Comparison of ENCODE assay signal across 9 cellular contexts in genomic region chr14:34030864-34031263, GRCh38.
DNase-seq lines count a peak whose midpoint lies in the region; ATAC-seq lines count a peak whose summit lies in the region.
"Had no signal": no experiment of that assay in that cellular context is flagged by ENCODE, and none has a peak within 500 bp of the region (broad histone marks: within the 10 kb centered on the region; RNA-seq: fewer than 3 reads in every experiment).

No MANE protein-coding gene starts in this region.

- no peaks in the 10 kb centered on the region for H3K79me2 ChIP-seq in trophoblast cell (ENCODE audit: control insufficient read depth, insufficient read depth, low read length, poor library complexity)

- H3K4ac ChIP-seq in trophoblast cell (ENCODE audit: low read depth, low read length) = no peak overlapping the region

- no peak overlapping the region for H3K18ac ChIP-seq in trophoblast cell (ENCODE audit: low read length)

- no peaks in the 10 kb centered on the region for H3K9me3 ChIP-seq in trophoblast cell (ENCODE audit: insufficient read depth, low read depth, low read length)
- H3K9me3 ChIP-seq: neutrophil had no signal

- no peak overlapping the region for H3K4me3 Mint-ChIP-seq in activated T-helper 1 cell treated with anti-CD3 and anti-CD28 coated beads, Interleukin-12 subunit alpha, Interleukin-12 subunit beta, Interleukin-2, Interleukin-4 antibody, amounts not matched to agents 30 ng/mL and 10 ng/mL and 1 ng/mL, durations not matched to agents 14 hours and 24 hours and 36 hours

- H3K14ac ChIP-seq in trophoblast cell (ENCODE audit: low read length) = no peak overlapping the region

- no peak overlapping the region for H4K91ac ChIP-seq in trophoblast cell (ENCODE audit: low read depth, low read length)

- no peak overlapping the region for H4K8ac ChIP-seq in trophoblast cell (ENCODE audit: low read depth, low read length)

- peaks cover 6% of the 10 kb centered on the region for H3K36me3 Mint-ChIP-seq in activated T-helper 1 cell treated with anti-CD3 and anti-CD28 coated beads, Interleukin-12 subunit alpha, Interleukin-12 subunit beta, Interleukin-2, Interleukin-4 antibody, amounts not matched to agents 30 ng/mL and 10 ng/mL and 1 ng/mL, durations not matched to agents 14 hours and 24 hours and 36 hours (ENCODE audit: low read depth)

- no peak overlapping the region for H2AFZ ChIP-seq in trophoblast cell (ENCODE audit: insufficient read depth, low read length, poor library complexity)

- H3K9me3 Mint-ChIP-seq in activated T-helper 1 cell treated with anti-CD3 and anti-CD28 coated beads, Interleukin-12 subunit alpha, Interleukin-12 subunit beta, Interleukin-2, Interleukin-4 antibody, amounts not matched to agents 30 ng/mL and 10 ng/mL and 1 ng/mL, durations not matched to agents 14 hours and 24 hours and 36 hours = no peaks in the 10 kb centered on the region

- no peak overlapping the region for H3K23ac ChIP-seq in trophoblast cell (ENCODE audit: low read length)

- no CpG with 5 or more reads among the region's 1 CpG for WGBS in trophoblast cell (ENCODE audit: extremely low coverage, insufficient coverage, insufficient read length)

- H3K36me3 ChIP-seq in trophoblast cell (ENCODE audit: control insufficient read depth in 1 of 2, insufficient read depth in 2 of 2, low read length in 2 of 2) = no peaks in the 10 kb centered on the region
- H3K36me3 ChIP-seq: neutrophil had no signal

- no peaks in the 10 kb centered on the region for H3K27me3 ChIP-seq in trophoblast cell (ENCODE audit: insufficient read depth, low read length)
- H3K27me3 ChIP-seq: neutrophil had no signal

- H3K27ac Mint-ChIP-seq in activated T-helper 1 cell treated with anti-CD3 and anti-CD28 coated beads, Interleukin-12 subunit alpha, Interleukin-12 subunit beta, Interleukin-2, Interleukin-4 antibody, amounts not matched to agents 30 ng/mL and 10 ng/mL and 1 ng/mL, durations not matched to agents 14 hours and 24 hours and 36 hours = no peak overlapping the region

- H3K79me1 ChIP-seq in trophoblast cell (ENCODE audit: low read length) = no peaks in the 10 kb centered on the region

- H3K4me1 Mint-ChIP-seq in activated T-helper 1 cell treated with anti-CD3 and anti-CD28 coated beads, Interleukin-12 subunit alpha, Interleukin-12 subunit beta, Interleukin-2, Interleukin-4 antibody, amounts not matched to agents 30 ng/mL and 10 ng/mL and 1 ng/mL, durations not matched to agents 14 hours and 24 hours and 36 hours (ENCODE audit: low read depth) = peaks cover 20% of the 10 kb centered on the region

- H3K27me3 Mint-ChIP-seq in activated T-helper 1 cell treated with anti-CD3 and anti-CD28 coated beads, Interleukin-12 subunit alpha, Interleukin-12 subunit beta, Interleukin-2, Interleukin-4 antibody, amounts not matched to agents 30 ng/mL and 10 ng/mL and 1 ng/mL, durations not matched to agents 14 hours and 24 hours and 36 hours (ENCODE audit: insufficient read depth) = peaks cover 12% of the 10 kb centered on the region

- no peak overlapping the region for H3K4me2 ChIP-seq in trophoblast cell (ENCODE audit: low read length)

- H3K4me1 ChIP-seq in trophoblast cell (ENCODE audit: control insufficient read depth in 1 of 2, insufficient read depth in 2 of 2, low read length in 2 of 2) = peaks cover 4 to 5% of the 10 kb centered on the region in 2 experiments

- H2BK5ac ChIP-seq in trophoblast cell (ENCODE audit: low read depth, low read length, poor library complexity) = no peak overlapping the region

- H3K9ac ChIP-seq in trophoblast cell (ENCODE audit: low read length) = no peak overlapping the region

- DNase-seq in Daoy (ENCODE audit: low read depth) (peak; percentile 20), amniotic epithelial cell (ENCODE audit: low read depth) (peak; percentile 51), head of caudate nucleus (peak in 30 of 42 donors; percentile 9 to 67 (median 30)), trophoblast cell (peak; percentile 28 to 54), DMS53 (lab: John Stamatoyannopoulos, UW) (no peak), NOMO-1 treated with DMSO at 0.1 percent for 48 hours (lab: John Stamatoyannopoulos, UW; ENCODE audit: unreplicated experiment) (no peak)
- no peak for DNase-seq in activated T-helper 1 cell treated with anti-CD3 and anti-CD28 coated beads, Interleukin-12 subunit alpha, Interleukin-12 subunit beta, Interleukin-2, Interleukin-4 antibody, amounts not matched to agents 30 ng/mL and 10 ng/mL and 1 ng/mL, durations not matched to agents 14 hours and 24 hours and 36 hours (ENCODE audit: low spot score)

- no peak overlapping the region for H3K27ac ChIP-seq in trophoblast cell (ENCODE audit: low read depth, low read length)
- H3K27ac ChIP-seq: neutrophil had no signal

- H2BK120ac ChIP-seq in trophoblast cell (ENCODE audit: insufficient read depth, low read length, poor library complexity) = no peak overlapping the region

- no peak overlapping the region for H4K12ac ChIP-seq in trophoblast cell (ENCODE audit: low read depth, low read length)

- H2AK5ac ChIP-seq in trophoblast cell (ENCODE audit: low read length) = no peak overlapping the region

- ATAC-seq in GM21825 (IDR thresholded peaks at IDR 0.05; ENCODE audit: unreplicated experiment) = no peak

- intact Hi-C loops in head of caudate nucleus (cut with DNase I) = no loop called here
- intact Hi-C loops in activated T-helper 1 cell treated with anti-CD3 and anti-CD28 coated beads, Interleukin-12 subunit alpha, Interleukin-12 subunit beta, Interleukin-2, Interleukin-4 antibody, amounts not matched to agents 30 ng/mL and 10 ng/mL and 1 ng/mL, durations not matched to agents 14 hours and 24 hours and 36 hours (cut with micrococcal nuclease) = no loop called here

- no peak overlapping the region for H2BK12ac ChIP-seq in trophoblast cell (ENCODE audit: low read length)

- H3K4me3 ChIP-seq in trophoblast cell (ENCODE audit: low read depth, low read length) = no peak overlapping the region

Comparison
In these comparisons a context has a peak if more than half of its experiments do, and no peak if none do; other contexts are left out.
1. DNase-seq: peak in Daoy (single experiment), amniotic epithelial cell (single experiment), head of caudate nucleus (30 of 42) and trophoblast cell (2 of 2); none in DMS53 (single experiment), NOMO-1 treated with DMSO at 0.1 percent for 48 hours (single experiment) and activated T-helper 1 cell treated with anti-CD3 and anti-CD28 coated beads, Interleukin-12 subunit alpha, Interleukin-12 subunit beta, Interleukin-2, Interleukin-4 antibody, amounts not matched to agents 30 ng/mL and 10 ng/mL and 1 ng/mL, durations not matched to agents 14 hours and 24 hours and 36 hours (single experiment).